8 cellular contexts compared by ENCODE assay signal in the genomic region with DNA sequence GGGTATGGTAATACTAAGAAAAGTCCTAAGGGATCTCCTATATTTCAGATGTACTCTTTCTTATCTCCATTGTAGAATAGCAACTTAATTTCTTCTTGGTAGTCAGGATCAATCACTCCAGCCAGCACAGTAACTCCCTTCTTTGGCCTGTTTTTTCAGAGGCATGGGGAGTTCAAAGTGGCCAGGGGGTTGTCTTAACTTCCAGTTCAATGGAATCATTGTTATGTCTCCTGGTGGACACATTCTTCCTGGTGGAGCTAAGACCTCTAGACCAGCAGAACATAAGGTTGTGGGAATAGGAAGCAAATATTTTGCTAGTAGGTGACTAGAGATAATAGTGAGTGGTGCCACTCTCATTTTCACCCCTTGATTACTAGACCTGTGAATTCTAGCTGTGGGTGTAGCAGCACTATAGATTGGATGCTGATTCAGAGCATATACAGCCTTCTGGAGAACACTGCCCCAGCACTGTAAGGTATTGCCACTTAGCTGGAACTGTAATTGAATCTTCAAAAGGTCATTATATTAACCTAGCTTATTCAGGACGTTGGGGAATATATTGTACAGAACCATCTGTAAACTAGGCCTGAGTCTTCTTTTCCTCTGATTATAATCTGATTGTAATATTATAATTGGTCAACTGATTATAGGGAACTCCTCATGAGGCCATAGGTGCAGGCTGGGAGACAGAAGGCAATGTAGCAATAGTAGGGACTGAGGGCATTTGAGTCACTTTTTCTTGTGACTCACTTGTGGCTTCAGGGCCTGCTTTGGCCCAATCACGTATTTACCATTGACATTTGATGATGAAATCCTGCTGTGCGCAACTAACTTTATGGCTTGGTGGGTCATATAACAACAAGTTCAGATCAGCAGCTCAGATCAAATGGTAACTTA.
DNase-seq lines count a peak whose midpoint lies in the region; ATAC-seq and TF ChIP-seq lines count a peak whose summit lies in the region.

No MANE protein-coding gene starts in this region.

- H3K27me3 Mint-ChIP-seq in CD14-positive monocyte (ENCODE audit: low read depth in 3 of 3) (peaks cover 0 to 2% (median 1%) of the 10 kb centered on the region in 3 donors), natural killer cell (ENCODE audit: low read depth in 2 of 2) (no peaks in the 10 kb centered on the region)
- no peaks in the 10 kb centered on the region for H3K27me3 Mint-ChIP-seq in activated naive CD8-positive, alpha-beta T cell

- intact Hi-C loops in CD14-positive monocyte (cut with micrococcal nuclease) = loop anchor here in 1 of 2 donors (1.0 kb wide), 1 partner anchor 13 kb away; no protein-coding TSS in a partner anchor
- intact Hi-C loops in natural killer cell (cut with micrococcal nuclease) = no loop called here
- intact Hi-C loops in cardiac septum (cut with DNase I) = no loop called here

- TF ChIP-seq CTCF in CD14-positive monocyte (IDR thresholded peaks at IDR 0.05) = no peak
- TF ChIP-seq CTCF in natural killer cell (IDR thresholded peaks at IDR 0.05) = no peak

- peaks cover 5 to 10% of the 10 kb centered on the region in 2 donors for H3K36me3 Mint-ChIP-seq in CD14-positive monocyte
- peaks cover 6% of the 10 kb centered on the region for H3K36me3 Mint-ChIP-seq in activated naive CD8-positive, alpha-beta T cell
- H3K36me3 Mint-ChIP-seq in natural killer cell = no peaks in the 10 kb centered on the region

- H3K9me3 Mint-ChIP-seq in CD14-positive monocyte (peaks cover 0 to 3% (median 0%) of the 10 kb centered on the region in 7 donors), natural killer cell (no peaks in the 10 kb centered on the region)
- peaks cover 5% of the 10 kb centered on the region for H3K9me3 Mint-ChIP-seq in activated naive CD8-positive, alpha-beta T cell (ENCODE audit: low read depth)

- DNase-seq in CD14-positive monocyte (ENCODE audit: low spot score) = peak; percentile 92
- peak; percentile 17 for DNase-seq in HuH-7 (ENCODE audit: low spot score)
- DNase-seq in natural killer cell = no peak
- DNase-seq in cardiac septum (ENCODE audit: low spot score) = no peak
- DNase-seq in activated CD4-positive, CD25-positive, alpha-beta regulatory T cell (lab: John Stamatoyannopoulos, UW) = no peak

- H3K4me1 Mint-ChIP-seq in CD14-positive monocyte (peaks cover 16% of the 10 kb centered on the region), natural killer cell (peaks cover 9 to 16% of the 10 kb centered on the region in 2 donors)
- peaks cover 32% of the 10 kb centered on the region for H3K4me1 Mint-ChIP-seq in activated naive CD8-positive, alpha-beta T cell (ENCODE audit: low read depth)

- ATAC-seq in natural killer cell (peak; percentile 25 to 72 (median 61)), GM18519 (IDR thresholded peaks at IDR 0.05; ENCODE audit: low FRiP score, unreplicated experiment) (no peak), GM18520 (IDR thresholded peaks at IDR 0.05; ENCODE audit: unreplicated experiment) (no peak)

- H3K27ac Mint-ChIP-seq in CD14-positive monocyte (peak overlapping the region; percentile 91 to 96 (median 92)), natural killer cell (no peak overlapping the region)
- peak overlapping the region; percentile 41 for H3K27ac Mint-ChIP-seq in activated naive CD8-positive, alpha-beta T cell

- H3K4me3 Mint-ChIP-seq in CD14-positive monocyte (no peak overlapping the region), natural killer cell (no peak overlapping the region)
- no peak overlapping the region for H3K4me3 Mint-ChIP-seq in activated naive CD8-positive, alpha-beta T cell

Comparison
In these comparisons a context has a peak if more than half of its experiments do, and no peak if none do; other contexts are left out.
1. DNase-seq: peak in CD14-positive monocyte (single experiment) and HuH-7 (single experiment); none in natural killer cell (single experiment), cardiac septum (single experiment) and activated CD4-positive, CD25-positive, alpha-beta regulatory T cell (0 of 4).
2. H3K27ac Mint-ChIP-seq: peak in CD14-positive monocyte (7 of 7) and activated naive CD8-positive, alpha-beta T cell (single experiment); none in natural killer cell (0 of 2).
3. ATAC-seq: peak in natural killer cell (3 of 3); none in GM18519 (single experiment) and GM18520 (single experiment).